ENCODE assay signal across 11 cellular contexts in genomic region chr9:91047529-91047928, GRCh38.
DNase-seq lines count a peak whose midpoint lies in the region; ATAC-seq, FAIRE-seq and TF ChIP-seq lines count a peak whose summit lies in the region.
"Had no signal": no experiment of that assay in that cellular context is flagged by ENCODE, and none has a peak within 500 bp of the region (broad histone marks: within the 10 kb centered on the region; RNA-seq: fewer than 3 reads in every experiment).

No MANE protein-coding gene starts in this region.

- H3K27me3 ChIP-seq in MG63 (no peaks in the 10 kb centered on the region), fibroblast of lung (ENCODE audit: control insufficient read depth, insufficient read depth, low read length) (no peaks in the 10 kb centered on the region), upper lobe of right lung (no peaks in the 10 kb centered on the region)

- H3K36me3 ChIP-seq in MG63 (no peaks in the 10 kb centered on the region), fibroblast of lung (ENCODE audit: control insufficient read depth, insufficient read depth, low read length) (no peaks in the 10 kb centered on the region), upper lobe of right lung (no peaks in the 10 kb centered on the region)

- no peak for ATAC-seq in upper lobe of right lung

- H4K20me1 ChIP-seq in fibroblast of lung (ENCODE audit: control insufficient read depth, extremely low read depth, insufficient read depth, low read length): no peaks in the 10 kb centered on the region

- peaks cover 55% of the 10 kb centered on the region for H3K4me1 Mint-ChIP-seq in activated CD4-positive, alpha-beta memory T cell treated with anti-CD3 and anti-CD28 coated beads, Interleukin-2, amount 10 ng/mL, durations not matched to agents 7 days and 5 days

- no peak for FAIRE-seq in D721Med (lab: Jason Lieb, UNC)

- peak overlapping the region; percentile 46 for H3K4me2 ChIP-seq in fibroblast of lung (ENCODE audit: extremely low read depth, insufficient read depth, low read length)

- peaks cover 3% of the 10 kb centered on the region; the same call in 1 of the 2 replicates for H3K9me3 ChIP-seq in MG63
- no peaks in the 10 kb centered on the region for H3K9me3 ChIP-seq in fibroblast of lung (ENCODE audit: control insufficient read depth, insufficient read depth, low read depth, low read length)
- no peaks in the 10 kb centered on the region for H3K9me3 ChIP-seq in upper lobe of right lung

- peak overlapping the region; percentile 34 for H3K27ac ChIP-seq in fibroblast of lung (ENCODE audit: insufficient read depth, low read length)
- H3K27ac ChIP-seq in upper lobe of right lung: no peak overlapping the region

- TF ChIP-seq CTCF in fibroblast of lung (conservative IDR thresholded peaks at IDR 0.05 in 1 of 2, IDR thresholded peaks at IDR 0.05 in 1 of 2; ENCODE audit: low read depth in 1 of 2, low read length in 2 of 2): no peak
- no peak for TF ChIP-seq CTCF in D721Med (IDR thresholded peaks at IDR 0.05; ENCODE audit: insufficient read depth, missing control alignments)
- no peak for TF ChIP-seq CTCF in upper lobe of right lung (IDR thresholded peaks at IDR 0.05)

- no peak for DNase-seq in MG63
- DNase-seq in activated CD4-positive, alpha-beta memory T cell treated with anti-CD3 and anti-CD28 coated beads, Interleukin-2, amount 10 ng/mL, durations not matched to agents 7 days and 5 days: peak; percentile 66
- DNase-seq in fibroblast of lung (ENCODE audit: low read depth in 2 of 2): no peak
- DNase-seq in stimulated activated CD8-positive, alpha-beta memory T cell treated with anti-CD3 and anti-CD28 coated beads, Interleukin-4, amount 100 ng/mL, for 24 hours (ENCODE audit: low read depth): peak; percentile 31
- DNase-seq in D721Med (ENCODE audit: insufficient read length, low spot score): no peak
- DNase-seq in HUDEP-2 (lab: John Stamatoyannopoulos, UW; ENCODE audit: unreplicated experiment in 76 of 76): no peak
- DNase-seq in upper lobe of right lung: no peak
- DNase-seq in AG08396 (ENCODE audit: low spot score): no peak
- DNase-seq: effector memory CD4-positive, alpha-beta T cell; Kasumi-1; naive B cell had no signal

- peak overlapping the region; percentile 53 for H3K4me3 Mint-ChIP-seq in activated CD4-positive, alpha-beta memory T cell treated with anti-CD3 and anti-CD28 coated beads, Interleukin-2, amount 10 ng/mL, durations not matched to agents 7 days and 5 days
- H3K4me3 Mint-ChIP-seq: naive B cell had no signal

- intact Hi-C loops in upper lobe of right lung (cut with DNase I): no loop called here

- peaks cover 18% of the 10 kb centered on the region for H3K36me3 Mint-ChIP-seq in activated CD4-positive, alpha-beta memory T cell treated with anti-CD3 and anti-CD28 coated beads, Interleukin-2, amount 10 ng/mL, durations not matched to agents 7 days and 5 days (ENCODE audit: low read depth)
- H3K36me3 Mint-ChIP-seq: naive B cell had no signal

- H3K9ac ChIP-seq in fibroblast of lung (ENCODE audit: insufficient read depth, low read length): no peak overlapping the region

- H3K4me1 ChIP-seq in fibroblast of lung (ENCODE audit: control insufficient read depth, extremely low read depth, insufficient read depth, low read length) (peaks cover 6% of the 10 kb centered on the region), upper lobe of right lung (no peaks in the 10 kb centered on the region)

- peaks cover 20% of the 10 kb centered on the region for H3K27me3 Mint-ChIP-seq in activated CD4-positive, alpha-beta memory T cell treated with anti-CD3 and anti-CD28 coated beads, Interleukin-2, amount 10 ng/mL, durations not matched to agents 7 days and 5 days

- POLR2A ChIA-PET in activated CD4-positive, alpha-beta memory T cell treated with anti-CD3 and anti-CD28 coated beads, Interleukin-2, amount 10 ng/mL, durations not matched to agents 7 days and 5 days (lab: Charles Lee): interaction anchor here (1.4 kb wide), 1 partner anchor 52 kb away, joined by 4 read pairs; no protein-coding TSS in a partner anchor

- H2AFZ ChIP-seq in fibroblast of lung (ENCODE audit: low read length): no peak overlapping the region

- peak overlapping the region; percentile 79 for H3K27ac Mint-ChIP-seq in activated CD4-positive, alpha-beta memory T cell treated with anti-CD3 and anti-CD28 coated beads, Interleukin-2, amount 10 ng/mL, durations not matched to agents 7 days and 5 days
- H3K27ac Mint-ChIP-seq: naive B cell had no signal

- H3K4me3 ChIP-seq in MG63: peak overlapping the region; percentile 9; the same call in 1 of the 2 replicates
- no peak overlapping the region for H3K4me3 ChIP-seq in fibroblast of lung (replicated peaks in 1 of 4; ENCODE audit: control extremely low read depth in 1 of 4, insufficient read depth in 1 of 4, low read depth in 3 of 4, low read length in 4 of 4)
- no peak overlapping the region for H3K4me3 ChIP-seq in upper lobe of right lung

- H3K9me3 Mint-ChIP-seq in activated CD4-positive, alpha-beta memory T cell treated with anti-CD3 and anti-CD28 coated beads, Interleukin-2, amount 10 ng/mL, durations not matched to agents 7 days and 5 days: no peaks in the 10 kb centered on the region
- H3K9me3 Mint-ChIP-seq: naive B cell had no signal

- no peaks in the 10 kb centered on the region for H3K79me2 ChIP-seq in fibroblast of lung (ENCODE audit: control insufficient read depth, insufficient read depth, low read length)

- CTCF ChIA-PET in activated CD4-positive, alpha-beta memory T cell treated with anti-CD3 and anti-CD28 coated beads, Interleukin-2, amount 10 ng/mL, durations not matched to agents 7 days and 5 days (lab: Charles Lee): no interaction called here

Comparison
In these comparisons a context has a peak if more than half of its experiments do, and no peak if none do; other contexts are left out.
1. DNase-seq: peak in activated CD4-positive, alpha-beta memory T cell treated with anti-CD3 and anti-CD28 coated beads, Interleukin-2, amount 10 ng/mL, durations not matched to agents 7 days and 5 days (single experiment) and stimulated activated CD8-positive, alpha-beta memory T cell treated with anti-CD3 and anti-CD28 coated beads, Interleukin-4, amount 100 ng/mL, for 24 hours (single experiment); none in MG63 (single experiment), fibroblast of lung (0 of 2), D721Med (single experiment), HUDEP-2 (0 of 76), upper lobe of right lung (single experiment) and AG08396 (single experiment).